In genomic region chr3:30934208-30934550, GRCh38 we compare ENCODE assay signal across 2 cellular contexts.
TF ChIP-seq lines count a peak whose summit lies in the region.

No MANE protein-coding gene starts in this region.

TF ChIP-seq in IMR-90, 13 proteins besides CTCF, POLR2A, EP300 and RAD21 (continued from another document):
- TF ChIP-seq MAFK (IDR thresholded peaks at IDR 0.05; ENCODE audit: low read depth, low read length) (no peak), USF2 (IDR thresholded peaks at IDR 0.05; ENCODE audit: low read depth, low read length) (no peak), BHLHE40 (IDR thresholded peaks at IDR 0.05; ENCODE audit: low read depth, low read length) (no peak), ELK1 (IDR thresholded peaks at IDR 0.05; ENCODE audit: borderline replicate concordance, low read depth, low read length) (no peak), CEBPB (IDR thresholded peaks at IDR 0.05; ENCODE audit: low read depth, low read length) (no peak), FOS (IDR thresholded peaks at IDR 0.05; ENCODE audit: low read depth, low read length) (no peak), NFE2L2 (IDR thresholded peaks at IDR 0.05; ENCODE audit: low read depth, low read length) (no peak), CHD1 (IDR thresholded peaks at IDR 0.05; ENCODE audit: low read depth, low read length) (no peak), RCOR1 (IDR thresholded peaks at IDR 0.05; ENCODE audit: insufficient replicate concordance, low read length) (no peak), RFX5 (IDR thresholded peaks at IDR 0.05; ENCODE audit: low read depth, low read length) (no peak), MAZ (IDR thresholded peaks at IDR 0.05; ENCODE audit: borderline replicate concordance, low read depth, low read length) (no peak), SMC3 (IDR thresholded peaks at IDR 0.05; ENCODE audit: low read depth, low read length) (no peak)

TF ChIP-seq in SK-N-SH, 30 proteins besides CTCF, POLR2A, EP300 and RAD21 (continued from another document):
- TF ChIP-seq CHD2 (IDR thresholded peaks at IDR 0.05; ENCODE audit: low read length, partially characterized antibody) (no peak), TEAD4 (IDR thresholded peaks at IDR 0.05; ENCODE audit: borderline replicate concordance, insufficient read depth) (no peak), IRF3 (IDR thresholded peaks at IDR 0.05; ENCODE audit: low read depth, low read length) (no peak), GABPA (IDR thresholded peaks at IDR 0.05; ENCODE audit: low read depth) (no peak), MEF2A (IDR thresholded peaks at IDR 0.05; ENCODE audit: borderline replicate concordance, low read depth) (no peak), TCF12 (IDR thresholded peaks at IDR 0.05) (no peak)
